Comparison of ENCODE assay signal across 27 cellular contexts in genomic region chr1:97778718-97779117, GRCh38.
DNase-seq lines count a peak whose midpoint lies in the region; ATAC-seq, FAIRE-seq and TF ChIP-seq lines count a peak whose summit lies in the region.
"Had no signal": no experiment of that assay in that cellular context is flagged by ENCODE, and none has a peak within 500 bp of the region (broad histone marks: within the 10 kb centered on the region; RNA-seq: fewer than 3 reads in every experiment).

No MANE protein-coding gene starts in this region.

- no TSS peak for BruUV-seq in MCF 10A (replicated peaks; lab: Mats Ljungman, UMichigan)
- no TSS peak for BruUV-seq in endothelial cell of umbilical vein (replicated peaks; lab: Mats Ljungman, UMichigan)

- H3K27ac ChIP-seq in breast epithelium, result no peak overlapping the region
- no peak overlapping the region for H3K27ac ChIP-seq in RWPE2 (ENCODE audit: poor library complexity, severe bottlenecking)
- H3K27ac ChIP-seq in endothelial cell of umbilical vein (ENCODE audit: insufficient read depth, low read depth, low read length), result no peak overlapping the region
- no peak overlapping the region for H3K27ac ChIP-seq in prostate gland
- H3K27ac ChIP-seq: pancreas, right lobe of liver, vagina had no signal

- H3K27ac Mint-ChIP-seq in MCF 10A (ENCODE audit: low read depth, unreplicated experiment), result no peak overlapping the region
- H3K27ac Mint-ChIP-seq: activated CD8-positive, alpha-beta memory T cell treated with anti-CD3 and anti-CD28 coated beads, Interleukin-2, amount 10 ng/mL, durations not matched to agents 7 days and 5 days; activated naive CD8-positive, alpha-beta T cell; activated T-helper 1 cell treated with anti-CD3 and anti-CD28 coated beads, Interleukin-12 subunit alpha, Interleukin-12 subunit beta, Interleukin-2, Interleukin-4 antibody, amounts not matched to agents 30 ng/mL and 10 ng/mL and 1 ng/mL, durations not matched to agents 14 hours and 24 hours and 36 hours; GM23338; naive thymus-derived CD4-positive, alpha-beta T cell had no signal

- no peak overlapping the region for H3K4me2 ChIP-seq in endothelial cell of umbilical vein (ENCODE audit: insufficient read depth, low read length)
- H3K4me2 ChIP-seq: GM23338 had no signal

- H3K36me3 ChIP-seq in breast epithelium, result no peaks in the 10 kb centered on the region
- H3K36me3 ChIP-seq in RWPE2 (ENCODE audit: low read depth), result no peaks in the 10 kb centered on the region
- H3K36me3 ChIP-seq in endothelial cell of umbilical vein (ENCODE audit: control insufficient read depth in 2 of 2, extremely low read depth in 1 of 2, insufficient read depth in 2 of 2, low read length in 2 of 2), result no peaks in the 10 kb centered on the region
- no peaks in the 10 kb centered on the region for H3K36me3 ChIP-seq in prostate gland
- H3K36me3 ChIP-seq: pancreas, vagina had no signal

- TF ChIP-seq POLR2A in breast epithelium (IDR thresholded peaks at IDR 0.05) (no peak), endothelial cell of umbilical vein (IDR thresholded peaks at IDR 0.05; ENCODE audit: low read depth, low read length) (no peak), prostate gland (IDR thresholded peaks at IDR 0.05) (no peak)

- intact Hi-C loops in MCF 10A (cut with micrococcal nuclease), result loop anchor here (5.0 kb wide), 1 partner anchor 641 kb away; no protein-coding TSS in a partner anchor
- intact Hi-C loops in breast epithelium (cut with DNase I; ENCODE audit: low total_unique reads), result no loop called here
- intact Hi-C loops in endothelial cell of umbilical vein (cut with micrococcal nuclease), result no loop called here
- intact Hi-C loops in prostate gland (cut with DNase I), result no loop called here

- no peaks in the 10 kb centered on the region for H3K79me2 ChIP-seq in endothelial cell of umbilical vein (ENCODE audit: control insufficient read depth, insufficient read depth, low read length)

- H3K9ac ChIP-seq in endothelial cell of umbilical vein (replicated peaks; ENCODE audit: extremely low read depth, insufficient read depth, low read length), result no peak overlapping the region

- H4K20me1 ChIP-seq in endothelial cell of umbilical vein (replicated peaks; ENCODE audit: control insufficient read depth, extremely low read depth, insufficient read depth, low read length), result no peaks in the 10 kb centered on the region

- H3K9me3 Mint-ChIP-seq in MCF 10A (ENCODE audit: unreplicated experiment), result no peaks in the 10 kb centered on the region
- H3K9me3 Mint-ChIP-seq: activated T-helper 1 cell treated with anti-CD3 and anti-CD28 coated beads, Interleukin-12 subunit alpha, Interleukin-12 subunit beta, Interleukin-2, Interleukin-4 antibody, amounts not matched to agents 30 ng/mL and 10 ng/mL and 1 ng/mL, durations not matched to agents 14 hours and 24 hours and 36 hours had no signal

- no peak overlapping the region for H3K4me3 ChIP-seq in breast epithelium
- H3K4me3 ChIP-seq in RWPE2 (ENCODE audit: severe bottlenecking), result no peak overlapping the region
- H3K4me3 ChIP-seq in endothelial cell of umbilical vein (replicated peaks in 1 of 3; ENCODE audit: insufficient read depth in 1 of 3, low read depth in 1 of 3, low read length in 3 of 3), result no peak overlapping the region
- no peak overlapping the region for H3K4me3 ChIP-seq in prostate gland
- H3K4me3 ChIP-seq: GM12878, GM23338, pancreas, right lobe of liver, vagina had no signal

- H3K27me3 ChIP-seq in breast epithelium (no peaks in the 10 kb centered on the region), RWPE2 (ENCODE audit: insufficient read depth, poor library complexity, severe bottlenecking) (no peaks in the 10 kb centered on the region), endothelial cell of umbilical vein (ENCODE audit: control insufficient read depth in 2 of 2, insufficient read depth in 2 of 2, low read length in 2 of 2) (no peaks in the 10 kb centered on the region), prostate gland (replicated peaks; ENCODE audit: insufficient read depth) (no peaks in the 10 kb centered on the region)
- H3K27me3 ChIP-seq: pancreas, right lobe of liver, vagina had no signal

- no peaks in the 10 kb centered on the region for H3K27me3 Mint-ChIP-seq in MCF 10A (ENCODE audit: insufficient read depth, unreplicated experiment)
- H3K27me3 Mint-ChIP-seq: activated CD8-positive, alpha-beta memory T cell treated with anti-CD3 and anti-CD28 coated beads, Interleukin-2, amount 10 ng/mL, durations not matched to agents 7 days and 5 days; activated naive CD8-positive, alpha-beta T cell; naive thymus-derived CD4-positive, alpha-beta T cell had no signal

- no peak overlapping the region for H3K4me3 Mint-ChIP-seq in MCF 10A (ENCODE audit: unreplicated experiment)
- H3K4me3 Mint-ChIP-seq: activated CD8-positive, alpha-beta memory T cell treated with anti-CD3 and anti-CD28 coated beads, Interleukin-2, amount 10 ng/mL, durations not matched to agents 7 days and 5 days; activated naive CD8-positive, alpha-beta T cell; activated T-helper 1 cell treated with anti-CD3 and anti-CD28 coated beads, Interleukin-12 subunit alpha, Interleukin-12 subunit beta, Interleukin-2, Interleukin-4 antibody, amounts not matched to agents 30 ng/mL and 10 ng/mL and 1 ng/mL, durations not matched to agents 14 hours and 24 hours and 36 hours; GM23338; naive thymus-derived CD4-positive, alpha-beta T cell had no signal

- H3K9me1 ChIP-seq in endothelial cell of umbilical vein (replicated peaks; ENCODE audit: control insufficient read depth, extremely low read depth, insufficient read depth, low read length), result no peaks in the 10 kb centered on the region

- ATAC-seq in RWPE2 (ENCODE audit: low read depth) (no peak), HG03280 (IDR thresholded peaks at IDR 0.05; ENCODE audit: unreplicated experiment) (no peak), HG03135 (IDR thresholded peaks at IDR 0.05; ENCODE audit: unreplicated experiment) (no peak)
- ATAC-seq: activated CD8-positive, alpha-beta memory T cell treated with anti-CD3 and anti-CD28 coated beads, Interleukin-2, amount 10 ng/mL, durations not matched to agents 7 days and 5 days; GM12878; GM23338; left colon; naive thymus-derived CD4-positive, alpha-beta T cell; pancreas; right lobe of liver had no signal

- CTCF ChIA-PET in MCF 10A (lab: Yijun Ruan, JAX), result interaction anchor here (0.5 to 1.1 kb wide), 3 partner anchors 10 to 119 kb away, joined by 3 to 5 read pairs (median 3); no protein-coding TSS in a partner anchor
- CTCF ChIA-PET in endothelial cell of umbilical vein (lab: Charles Lee), result interaction anchor here (0.7 to 2.1 kb wide), 14 partner anchors 9 to 1709 kb away, joined by 3 to 14 read pairs (median 3); no protein-coding TSS in a partner anchor

- POLR2A ChIA-PET in MCF 10A (lab: Yijun Ruan, JAX) (interaction anchor here (0.8 to 0.9 kb wide), 2 partner anchors 9 to 23 kb away, joined by 3 to 5 read pairs; no protein-coding TSS in a partner anchor), endothelial cell of umbilical vein (lab: Charles Lee) (no interaction called here)

- dilution Hi-C loops in endothelial cell of umbilical vein (cut with MboI; ENCODE audit: extremely low pct_ligation_motif_present, low sequenced_read_pairs), result no loop called here

- no peaks in the 10 kb centered on the region for H3K4me1 ChIP-seq in breast epithelium
- no peaks in the 10 kb centered on the region for H3K4me1 ChIP-seq in RWPE2 (ENCODE audit: insufficient read depth, poor library complexity, severe bottlenecking)
- H3K4me1 ChIP-seq in endothelial cell of umbilical vein (ENCODE audit: control insufficient read depth, extremely low read depth, insufficient read depth, low read length), result no peaks in the 10 kb centered on the region
- H3K4me1 ChIP-seq in prostate gland (replicated peaks), result no peaks in the 10 kb centered on the region
- H3K4me1 ChIP-seq: pancreas, right lobe of liver, vagina had no signal

- H3K9me3 ChIP-seq in breast epithelium (peaks cover 0 to 5% of the 10 kb centered on the region in 2 donors), RWPE2 (ENCODE audit: severe bottlenecking) (no peaks in the 10 kb centered on the region), endothelial cell of umbilical vein (replicated peaks; ENCODE audit: control insufficient read depth, insufficient read depth, low read length) (no peaks in the 10 kb centered on the region), prostate gland (no peaks in the 10 kb centered on the region)
- H3K9me3 ChIP-seq: pancreas, right lobe of liver, vagina had no signal

- H2AFZ ChIP-seq in endothelial cell of umbilical vein (ENCODE audit: low read depth, low read length), result no peak overlapping the region
- H2AFZ ChIP-seq: GM23338 had no signal

- peaks cover 24% of the 10 kb centered on the region for H3K36me3 Mint-ChIP-seq in MCF 10A (ENCODE audit: insufficient read depth, unreplicated experiment)
- H3K36me3 Mint-ChIP-seq: activated CD8-positive, alpha-beta memory T cell treated with anti-CD3 and anti-CD28 coated beads, Interleukin-2, amount 10 ng/mL, durations not matched to agents 7 days and 5 days had no signal

- H3K4me1 Mint-ChIP-seq in MCF 10A (ENCODE audit: insufficient read depth, unreplicated experiment), result no peaks in the 10 kb centered on the region
- H3K4me1 Mint-ChIP-seq: GM23338 had no signal

- peak; percentile 10 for TF ChIP-seq CTCF in MCF 10A (IDR thresholded peaks at IDR 0.05; ENCODE audit: unreplicated experiment)
- no peak for TF ChIP-seq CTCF in breast epithelium (IDR thresholded peaks at IDR 0.05)
- peak; percentile 20 for TF ChIP-seq CTCF in RWPE2 (IDR thresholded peaks at IDR 0.05; ENCODE audit: poor library complexity, severe bottlenecking)
- no peak for TF ChIP-seq CTCF in endothelial cell of umbilical vein (IDR thresholded peaks at IDR 0.05; ENCODE audit: extremely low read depth in 1 of 2, insufficient read depth in 1 of 2, low read depth in 1 of 2, low read length in 2 of 2)
- no peak for TF ChIP-seq CTCF in prostate gland (IDR thresholded peaks at IDR 0.05)

- peak; percentile 24 for FAIRE-seq in endothelial cell of umbilical vein (lab: Jason Lieb, UNC)
- FAIRE-seq: GM12878, GM19239, pancreas had no signal

- no peak for DNase-seq in MCF 10A (ENCODE audit: unreplicated experiment)
- DNase-seq in breast epithelium (ENCODE audit: low spot score in 2 of 2), result no peak
- no peak for DNase-seq in RWPE2 (ENCODE audit: low spot score)
- DNase-seq in endothelial cell of umbilical vein (ENCODE audit: low read depth, low spot score), result no peak
- no peak for DNase-seq in prostate gland (ENCODE audit: low spot score)
- DNase-seq in effector CD8-positive, alpha-beta T cell (lab: John Stamatoyannopoulos, UW), result no peak
- DNase-seq: ACHN; activated CD4-positive, alpha-beta T cell treated with anti-CD3 and anti-CD28 coated beads for 48 hours; activated CD8-positive, alpha-beta memory T cell treated with anti-CD3 and anti-CD28 coated beads, Interleukin-2, amount 10 ng/mL, durations not matched to agents 7 days and 5 days; dermis blood vessel endothelial cell; DMS153; Karpas-422; left colon; naive thymus-derived CD4-positive, alpha-beta T cell; NCI-H1105; pancreas; right lobe of liver; SHP77 treated with DMSO at 0.1 percent for 48 hours; stimulated activated CD4-positive, alpha-beta T cell treated with anti-CD3 and anti-CD28 coated beads, Interleukin-15, amount 100 ng/mL, for 24 hours had no signal

TF ChIP-seq in endothelial cell of umbilical vein, 7 proteins besides CTCF, POLR2A, EP300 and RAD21 (continues in another document):
- TF ChIP-seq POLR2AphosphoS5 (IDR thresholded peaks at IDR 0.05; ENCODE audit: insufficient read depth, low read depth, low read length) (no peak), MYC (IDR thresholded peaks at IDR 0.05; ENCODE audit: low read depth, low read length) (no peak)

Comparison
In these comparisons a context has a peak if more than half of its experiments do, and no peak if none do; other contexts are left out.
1. CTCF ChIP-seq: peak in MCF 10A (single experiment) and RWPE2 (single experiment); none in breast epithelium (0 of 3), endothelial cell of umbilical vein (0 of 2) and prostate gland (0 of 4).